In genomic region chr3:160449660-160450598, GRCh38 we compare ENCODE assay signal across 8 cellular contexts. TPM values are rescaled to one million over a fixed set of nuclear protein-coding genes. Genes with fewer than 3 reads are reported as not detected.
DNase-seq lines count a peak whose midpoint lies in the region; ATAC-seq, FAIRE-seq and TF ChIP-seq lines count a peak whose summit lies in the region.

TSS of gene TRIM59 (minus strand) at chr3:160449786. CDS start at chr3:160439183, 10,603 bp downstream.

- H3K27ac Mint-ChIP-seq in Caco-2 (ENCODE audit: unreplicated experiment) (peak within 1 kb of the TSS; percentile 93), T-cell (peak within 1 kb of the TSS; percentile 94 to 98)

- no peak within 1 kb of the TSS for H3K27ac ChIP-seq in right cardiac atrium (ENCODE audit: low read length)

- ATAC-seq in GM21526 (IDR thresholded peaks at IDR 0.05; ENCODE audit: low FRiP score, unreplicated experiment) = peak; percentile 92
- peak; percentile 95 to 98 (median 98) for ATAC-seq in T-cell (replicated peaks in 1 of 4)
- peak; percentile 92 to 93 for ATAC-seq in right cardiac atrium

- no TSS peak for BruUV-seq in Caco-2 (replicated peaks; lab: Mats Ljungman, UMichigan)

- no peaks in the 10 kb centered on the region for H3K27me3 Mint-ChIP-seq in Caco-2 (ENCODE audit: insufficient read depth, unreplicated experiment)
- H3K27me3 Mint-ChIP-seq in T-cell = no peaks in the 10 kb centered on the region

- H3K4me3 Mint-ChIP-seq in Caco-2 (ENCODE audit: unreplicated experiment) = peak within 1 kb of the TSS; percentile 94
- H3K4me3 Mint-ChIP-seq in T-cell = peak within 1 kb of the TSS; percentile 93 to 99 (median 97)

- H3K4me1 Mint-ChIP-seq in Caco-2 (ENCODE audit: low read depth, unreplicated experiment) (no peaks in the 10 kb centered on the region), T-cell (peaks cover 32 to 47% (median 46%) of the 10 kb centered on the region in 3 donors)

- POLR2A ChIA-PET in Caco-2 (lab: Charles Lee) = interaction anchor here (0.6 kb wide), 1 partner anchor 50 kb away, joined by 3 read pairs; no protein-coding TSS in a partner anchor
- POLR2A ChIA-PET in T-cell (lab: Charles Lee) = interaction anchor here (0.6 to 1.0 kb wide), 4 partner anchors 10 to 306 kb away, joined by 3 read pairs; partner anchors contain the start of gene PPM1L (in 1 of the 2)

- H3K27me3 ChIP-seq in Caco-2 (replicated peaks; ENCODE audit: control insufficient read depth, insufficient read depth, low read length) (no peaks in the 10 kb centered on the region), right cardiac atrium (ENCODE audit: control insufficient read depth, insufficient read depth) (no peaks in the 10 kb centered on the region)

- intact Hi-C loops in Caco-2 (cut with micrococcal nuclease; ENCODE audit: unreplicated experiment) (loop anchor here (2.0 kb wide), 1 partner anchor 37 kb away; no protein-coding TSS in a partner anchor), right cardiac atrium (cut with DNase I) (no loop called here)

- H3K36me3 Mint-ChIP-seq in Caco-2 (ENCODE audit: insufficient read depth, unreplicated experiment) = peaks cover 9% of the 10 kb centered on the region
- peaks cover 6% of the 10 kb centered on the region for H3K36me3 Mint-ChIP-seq in T-cell

- no peaks in the 10 kb centered on the region for H3K9me3 ChIP-seq in Caco-2
- no peaks in the 10 kb centered on the region for H3K9me3 ChIP-seq in right cardiac atrium (ENCODE audit: control insufficient read depth, low read length)

- WGBS in right cardiac atrium = 8% methylated on average over 71 of the region's 71 CpGs

- 0 out of 2 replicates have a peak, but pooled peaks cover 5% of the 10 kb centered on the region for H3K4me1 ChIP-seq in Caco-2
- peaks cover 6% of the 10 kb centered on the region for H3K4me1 ChIP-seq in right cardiac atrium (ENCODE audit: control insufficient read depth, insufficient read depth, low read length)

- no peaks in the 10 kb centered on the region for H3K9me3 Mint-ChIP-seq in Caco-2 (ENCODE audit: unreplicated experiment)
- no peaks in the 10 kb centered on the region for H3K9me3 Mint-ChIP-seq in T-cell

- no peak for FAIRE-seq in urothelium cell line (lab: Jason Lieb, UNC)

- H3K36me3 ChIP-seq in Caco-2 (ENCODE audit: control insufficient read depth, insufficient read depth, low read length) = no peaks in the 10 kb centered on the region

- H3K4me3 ChIP-seq in Caco-2 (ENCODE audit: low read depth, low read length) = peak within 1 kb of the TSS; percentile 43
- peak within 1 kb of the TSS; percentile 29 for H3K4me3 ChIP-seq in right cardiac atrium (ENCODE audit: low read length)

- DNase-seq in Caco-2 (peak; percentile 76 to 89), HuH-7.5 (ENCODE audit: low spot score) (peak; percentile 90), T-cell (peak; percentile 89 to 98 (median 96)), anterior cingulate cortex (lab: John Stamatoyannopoulos, UW) (peak in 50 of 58 donors; percentile 12 to 87 (median 61)), right cardiac atrium (peak; percentile 74 to 93 (median 90)), pulmonary artery endothelial cell (ENCODE audit: low read depth, low spot score) (peak; percentile 84), urothelium cell line (ENCODE audit: low spot score) (peak; percentile 82)

- TF ChIP-seq CTCF in Caco-2 (IDR thresholded peaks at IDR 0.05; ENCODE audit: insufficient read depth in 1 of 2, low read depth in 1 of 2, low read length in 1 of 2, severe bottlenecking in 1 of 2, unreplicated experiment in 1 of 2) = no peak

- CTCF ChIA-PET in Caco-2 (lab: Charles Lee) (no interaction called here), T-cell (lab: Charles Lee) (interaction anchor here (0.7 to 2.5 kb wide), 8 partner anchors 10 to 1805 kb away, joined by 3 to 17 read pairs (median 6); partner anchors contain the start of genes GFM1 (in 1 of the 2), IL12A (in 1 of the 2) and KPNA4 (in 1 of the 2))

RNA-seq across cellular contexts. Expression of gene TRIM59, which starts in this region (rescaled TPM):
- 3.8 and 4.5 TPM in 2 replicates for total RNA-seq in Caco-2 (2022)
- 10 to 100 TPM; 14.5 to 25.2 (median 17.7) TPM for total RNA-seq in T-cell
- total RNA-seq in right cardiac atrium = under 1 TPM; 0.28 to 0.86 (median 0.45) TPM
- polyA plus RNA-seq in right cardiac atrium = 0.16 TPM
- 22.8 and 38.1 TPM in 2 replicates for total RNA-seq in pulmonary artery endothelial cell

Comparison
In these comparisons a context has a peak if more than half of its experiments do, and no peak if none do; other contexts are left out.
1. Peak in DNase-seq, ATAC-seq and H3K4me3 ChIP-seq in right cardiac atrium; RNA of the gene not detected or under 1 TPM.